In genomic region chrX:12679522-12679921, GRCh38 we compare ENCODE assay signal across 39 cellular contexts.
"Had no signal": no experiment of that assay in that cellular context is flagged by ENCODE, and none has a peak within 500 bp of the region (broad histone marks: within the 10 kb centered on the region; RNA-seq: fewer than 3 reads in every experiment).

No MANE protein-coding gene starts in this region.

- H3K4me3 ChIP-seq: adrenal gland, ascending aorta, body of pancreas, breast epithelium, cardiac muscle cell had no signal

- H3K9me3 Mint-ChIP-seq: activated naive CD4-positive, alpha-beta T cell treated with anti-CD3 and anti-CD28 coated beads for 36 hours; activated naive CD4-positive, alpha-beta T cell treated with anti-CD3 and anti-CD28 coated beads, Interleukin-2, amount 10 ng/mL, durations not matched to agents 7 days and 5 days; activated naive CD4-positive, alpha-beta T cell treated with anti-CD3 and anti-CD28 coated beads, Interleukin-2, amount 50 U/mL, for 24 hours; activated naive CD4-positive, alpha-beta T cell treated with anti-CD3 and anti-CD28 coated beads, Interleukin-2, amount 50 U/mL, for 72 hours; activated naive CD8-positive, alpha-beta T cell treated with anti-CD3 and anti-CD28 coated beads for 36 hours; activated naive CD8-positive, alpha-beta T cell treated with anti-CD3 and anti-CD28 coated beads, Interleukin-2, amount 10 ng/mL, durations not matched to agents 7 days and 5 days; activated naive CD8-positive, alpha-beta T cell treated with anti-CD3 and anti-CD28 coated beads, Interleukin-2, amount 50 U/mL, for 24 hours; activated T-cell treated with anti-CD3 and anti-CD28 coated beads, Interleukin-2, amount 50 U/mL, for 24 hours; activated T-cell treated with anti-CD3 and anti-CD28 coated beads, Interleukin-2, amount 50 U/mL, for 4 hours; activated T-cell treated with anti-CD3 and anti-CD28 coated beads, Interleukin-2, amount 50 U/mL, for 72 hours; activated T-helper 1 cell treated with anti-CD3 and anti-CD28 coated beads, Interleukin-12 subunit alpha, Interleukin-12 subunit beta, Interleukin-2, Interleukin-4 antibody, amounts not matched to agents 30 ng/mL and 10 ng/mL and 1 ng/mL, durations not matched to agents 14 hours and 24 hours and 36 hours; activated T-helper 17 cell treated with anti-CD3 and anti-CD28 coated beads, Interleukin-2, amount 50 U/mL, for 72 hours; activated T-helper 2 cell treated with anti-CD3 and anti-CD28 coated beads, Interferon-gamma antibody, Interleukin-2, Interleukin-4, amounts not matched to agents 10 μg/mL and 5 μg/mL and 100 μg/mL, durations not matched to agents 14 hours and 24 hours and 36 hours; brain; central memory CD8-positive, alpha-beta T cell had no signal

- H3K27ac ChIP-seq: adrenal gland, ascending aorta, body of pancreas, brain microvascular endothelial cell, breast epithelium, cardiac muscle cell had no signal

- H3K36me3 Mint-ChIP-seq: activated naive CD4-positive, alpha-beta T cell treated with anti-CD3 and anti-CD28 coated beads, Interleukin-2, amount 10 ng/mL, durations not matched to agents 7 days and 5 days; activated naive CD4-positive, alpha-beta T cell treated with anti-CD3 and anti-CD28 coated beads, Interleukin-2, amount 50 U/mL, for 24 hours; activated naive CD4-positive, alpha-beta T cell treated with anti-CD3 and anti-CD28 coated beads, Interleukin-2, amount 50 U/mL, for 72 hours; activated naive CD8-positive, alpha-beta T cell; activated naive CD8-positive, alpha-beta T cell treated with anti-CD3 and anti-CD28 coated beads for 36 hours; activated naive CD8-positive, alpha-beta T cell treated with anti-CD3 and anti-CD28 coated beads, Interleukin-2, amount 10 ng/mL, durations not matched to agents 7 days and 5 days; brain had no signal

- ATAC-seq: activated naive CD4-positive, alpha-beta T cell treated with anti-CD3 and anti-CD28 coated beads, Interleukin-2, amount 50 U/mL, for 72 hours; activated naive CD8-positive, alpha-beta T cell treated with anti-CD3 and anti-CD28 coated beads, Interleukin-2, amount 50 U/mL, for 24 hours; activated T-cell treated with anti-CD3 and anti-CD28 coated beads, Interleukin-2, amount 50 U/mL, for 4 hours; activated T-cell treated with anti-CD3 and anti-CD28 coated beads, Interleukin-2, amount 50 U/mL, for 72 hours; activated T-helper 17 cell treated with anti-CD3 and anti-CD28 coated beads, Interleukin-2, amount 50 U/mL, for 72 hours; body of pancreas had no signal

- H3K27me3 ChIP-seq: ascending aorta, body of pancreas, brain microvascular endothelial cell, cardiac muscle cell had no signal

- H3K4me3 Mint-ChIP-seq: activated naive CD4-positive, alpha-beta T cell treated with anti-CD3 and anti-CD28 coated beads for 36 hours; activated naive CD4-positive, alpha-beta T cell treated with anti-CD3 and anti-CD28 coated beads, Interleukin-2, amount 10 ng/mL, durations not matched to agents 7 days and 5 days; activated naive CD4-positive, alpha-beta T cell treated with anti-CD3 and anti-CD28 coated beads, Interleukin-2, amount 50 U/mL, for 24 hours; activated naive CD8-positive, alpha-beta T cell; activated naive CD8-positive, alpha-beta T cell treated with anti-CD3 and anti-CD28 coated beads for 36 hours; activated naive CD8-positive, alpha-beta T cell treated with anti-CD3 and anti-CD28 coated beads, Interleukin-2, amount 10 ng/mL, durations not matched to agents 7 days and 5 days; activated naive CD8-positive, alpha-beta T cell treated with anti-CD3 and anti-CD28 coated beads, Interleukin-2, amount 50 U/mL, for 24 hours; activated T-cell treated with anti-CD3 and anti-CD28 coated beads, Interleukin-2, amount 50 U/mL, for 24 hours; activated T-cell treated with anti-CD3 and anti-CD28 coated beads, Interleukin-2, amount 50 U/mL, for 4 hours; activated T-cell treated with anti-CD3 and anti-CD28 coated beads, Interleukin-2, amount 50 U/mL, for 72 hours; activated T-helper 1 cell treated with anti-CD3 and anti-CD28 coated beads, Interleukin-12 subunit alpha, Interleukin-12 subunit beta, Interleukin-2, Interleukin-4 antibody, amounts not matched to agents 30 ng/mL and 10 ng/mL and 1 ng/mL, durations not matched to agents 14 hours and 24 hours and 36 hours; activated T-helper 17 cell treated with anti-CD3 and anti-CD28 coated beads, Interleukin-2, amount 50 U/mL, for 72 hours; brain; central memory CD8-positive, alpha-beta T cell had no signal

- H3K36me3 ChIP-seq: adrenal gland, ascending aorta, brain microvascular endothelial cell, breast epithelium, cardiac muscle cell had no signal

- DNase-seq: activated effector memory CD4-positive, alpha-beta T cell treated with anti-CD3 and anti-CD28 coated beads, Interleukin-2, amount 50 U/mL, for 16 hours; activated effector memory CD4-positive, alpha-beta T cell treated with Interleukin-2 at 50 U/mL for 16 hours; activated gamma-delta T cell; activated gamma-delta T cell treated with Interleukin-2 at 50 U/mL for 16 hours; activated naive CD4-positive, alpha-beta T cell; activated naive CD4-positive, alpha-beta T cell treated with anti-CD3 and anti-CD28 coated beads for 36 hours; activated naive CD4-positive, alpha-beta T cell treated with anti-CD3 and anti-CD28 coated beads, Interleukin-2, amount 10 ng/mL, durations not matched to agents 7 days and 5 days; activated naive CD4-positive, alpha-beta T cell treated with anti-CD3 and anti-CD28 coated beads, Interleukin-2, amount 50 U/mL, for 16 hours; activated naive CD4-positive, alpha-beta T cell treated with Interleukin-2 at 50 U/mL for 16 hours; activated naive CD8-positive, alpha-beta T cell treated with anti-CD3 and anti-CD28 coated beads for 36 hours; activated naive CD8-positive, alpha-beta T cell treated with anti-CD3 and anti-CD28 coated beads, Interleukin-2, amount 10 ng/mL, durations not matched to agents 7 days and 5 days; activated naive CD8-positive, alpha-beta T cell treated with anti-CD3 and anti-CD28 coated beads, Interleukin-2, amount 50 U/mL, for 24 hours; activated T-cell treated with anti-CD3 and anti-CD28 coated beads, Interleukin-2, amount 50 U/mL, for 1 hour; activated T-cell treated with anti-CD3 and anti-CD28 coated beads, Interleukin-2, amount 50 U/mL, for 24 hours; activated T-cell treated with anti-CD3 and anti-CD28 coated beads, Interleukin-2, amount 50 U/mL, for 4 hours; activated T-cell treated with anti-CD3 and anti-CD28 coated beads, Interleukin-2, amount 50 U/mL, for 48 hours; activated T-cell treated with anti-CD3 and anti-CD28 coated beads, Interleukin-2, amount 50 U/mL, for 72 hours; adrenal gland; amniotic stem cell; amygdala; anterior cingulate cortex; aorta; body of pancreas; brain microvascular endothelial cell; caudate nucleus; central memory CD4-positive, alpha-beta T cell; cerebellar nuclear complex had no signal

- FAIRE-seq: bronchial epithelial cell had no signal

- H3K4me1 Mint-ChIP-seq: activated naive CD4-positive, alpha-beta T cell treated with anti-CD3 and anti-CD28 coated beads, Interleukin-2, amount 10 ng/mL, durations not matched to agents 7 days and 5 days; activated naive CD4-positive, alpha-beta T cell treated with anti-CD3 and anti-CD28 coated beads, Interleukin-2, amount 50 U/mL, for 24 hours; activated naive CD8-positive, alpha-beta T cell treated with anti-CD3 and anti-CD28 coated beads for 36 hours; activated naive CD8-positive, alpha-beta T cell treated with anti-CD3 and anti-CD28 coated beads, Interleukin-2, amount 10 ng/mL, durations not matched to agents 7 days and 5 days; activated naive CD8-positive, alpha-beta T cell treated with anti-CD3 and anti-CD28 coated beads, Interleukin-2, amount 50 U/mL, for 24 hours; activated T-helper 17 cell treated with anti-CD3 and anti-CD28 coated beads, Interleukin-2, amount 50 U/mL, for 72 hours; brain; central memory CD8-positive, alpha-beta T cell had no signal

- H3K9me3 ChIP-seq: adrenal gland, ascending aorta, body of pancreas had no signal

- H3K4me1 ChIP-seq: adrenal gland, ascending aorta, breast epithelium had no signal

- H3K27me3 Mint-ChIP-seq: activated naive CD4-positive, alpha-beta T cell treated with anti-CD3 and anti-CD28 coated beads, Interleukin-2, amount 10 ng/mL, durations not matched to agents 7 days and 5 days; activated naive CD8-positive, alpha-beta T cell treated with anti-CD3 and anti-CD28 coated beads for 36 hours; activated T-helper 17 cell treated with anti-CD3 and anti-CD28 coated beads, Interleukin-2, amount 50 U/mL, for 72 hours; central memory CD8-positive, alpha-beta T cell had no signal

- H3K27ac Mint-ChIP-seq: activated naive CD4-positive, alpha-beta T cell treated with anti-CD3 and anti-CD28 coated beads for 36 hours; activated naive CD4-positive, alpha-beta T cell treated with anti-CD3 and anti-CD28 coated beads, Interleukin-2, amount 10 ng/mL, durations not matched to agents 7 days and 5 days; activated naive CD4-positive, alpha-beta T cell treated with anti-CD3 and anti-CD28 coated beads, Interleukin-2, amount 50 U/mL, for 24 hours; activated naive CD4-positive, alpha-beta T cell treated with anti-CD3 and anti-CD28 coated beads, Interleukin-2, amount 50 U/mL, for 72 hours; activated naive CD8-positive, alpha-beta T cell; activated naive CD8-positive, alpha-beta T cell treated with anti-CD3 and anti-CD28 coated beads for 36 hours; activated naive CD8-positive, alpha-beta T cell treated with anti-CD3 and anti-CD28 coated beads, Interleukin-2, amount 10 ng/mL, durations not matched to agents 7 days and 5 days; activated naive CD8-positive, alpha-beta T cell treated with anti-CD3 and anti-CD28 coated beads, Interleukin-2, amount 50 U/mL, for 24 hours; activated T-cell treated with anti-CD3 and anti-CD28 coated beads, Interleukin-2, amount 50 U/mL, for 24 hours; activated T-cell treated with anti-CD3 and anti-CD28 coated beads, Interleukin-2, amount 50 U/mL, for 72 hours; activated T-helper 1 cell treated with anti-CD3 and anti-CD28 coated beads, Interleukin-12 subunit alpha, Interleukin-12 subunit beta, Interleukin-2, Interleukin-4 antibody, amounts not matched to agents 30 ng/mL and 10 ng/mL and 1 ng/mL, durations not matched to agents 14 hours and 24 hours and 36 hours; activated T-helper 17 cell treated with anti-CD3 and anti-CD28 coated beads, Interleukin-2, amount 50 U/mL, for 72 hours; activated T-helper 2 cell treated with anti-CD3 and anti-CD28 coated beads, Interferon-gamma antibody, Interleukin-2, Interleukin-4, amounts not matched to agents 10 μg/mL and 5 μg/mL and 100 μg/mL, durations not matched to agents 14 hours and 24 hours and 36 hours; brain had no signal
